ENCODE assay signal across 21 cellular contexts in genomic region chr3:147653309-147653923, GRCh38.
"Had no signal": no experiment of that assay in that cellular context is flagged by ENCODE, and none has a peak within 500 bp of the region (broad histone marks: within the 10 kb centered on the region; RNA-seq: fewer than 3 reads in every experiment).

No MANE protein-coding gene starts in this region.

- DNase-seq: activated CD4-positive, alpha-beta T cell treated with anti-CD3 and anti-CD28 coated beads, Interleukin-2, amount 50 U/mL, for 1 hour; activated CD4-positive, CD25-positive, alpha-beta regulatory T cell; activated T-cell treated with anti-CD3 and anti-CD28 coated beads for 4 hours; anterior cingulate cortex; caudate nucleus; cortex of kidney; effector memory CD4-positive, alpha-beta T cell; hippocampal formation; kidney glomerular epithelial cell; lower lobe of right lung; midbrain; naive B cell; stimulated activated CD4-positive, alpha-beta T cell treated with anti-CD3 and anti-CD28 coated beads, Interleukin-4, amount 100 ng/mL, for 1 hour; stimulated activated CD8-positive, alpha-beta memory T cell treated with anti-CD3 and anti-CD28 coated beads, Interleukin-4, amount 100 ng/mL, for 48 hours; stimulated activated naive CD8-positive, alpha-beta T cell treated with anti-CD3 and anti-CD28 coated beads, Interleukin-15, amount 100 ng/mL, for 72 hours; T-helper 2 cell; testis; upper lobe of right lung had no signal

- H3K36me3 ChIP-seq: lower lobe of right lung, upper lobe of right lung had no signal

- H3K4me3 ChIP-seq: lower lobe of right lung, testis, upper lobe of right lung had no signal

- H3K27ac ChIP-seq: lower lobe of right lung, testis, upper lobe of right lung had no signal

- ATAC-seq: lower lobe of right lung; stimulated activated naive CD8-positive, alpha-beta T cell treated with anti-CD3 and anti-CD28 coated beads, Interleukin-15, amount 100 ng/mL, for 72 hours; upper lobe of right lung had no signal

- H3K9me3 Mint-ChIP-seq: activated naive CD4-positive, alpha-beta T cell treated with anti-CD3 and anti-CD28 coated beads, Interleukin-2, amount 50 U/mL, for 24 hours; activated T-helper 2 cell treated with anti-CD3 and anti-CD28 coated beads, Interferon-gamma antibody, Interleukin-2, Interleukin-4, amounts not matched to agents 10 μg/mL and 5 μg/mL and 100 μg/mL, durations not matched to agents 14 hours and 24 hours and 36 hours had no signal

- H3K4me1 ChIP-seq: lower lobe of right lung, upper lobe of right lung had no signal

- H3K36me3 Mint-ChIP-seq: activated naive CD4-positive, alpha-beta T cell treated with anti-CD3 and anti-CD28 coated beads, Interleukin-2, amount 50 U/mL, for 24 hours; naive B cell had no signal

- H3K9me3 ChIP-seq: lower lobe of right lung, testis, upper lobe of right lung had no signal

- H3K27ac Mint-ChIP-seq: activated naive CD4-positive, alpha-beta T cell treated with anti-CD3 and anti-CD28 coated beads, Interleukin-2, amount 50 U/mL, for 24 hours; activated T-helper 2 cell treated with anti-CD3 and anti-CD28 coated beads, Interferon-gamma antibody, Interleukin-2, Interleukin-4, amounts not matched to agents 10 μg/mL and 5 μg/mL and 100 μg/mL, durations not matched to agents 14 hours and 24 hours and 36 hours; naive B cell; progenitor cell of endocrine pancreas; stimulated activated naive CD8-positive, alpha-beta T cell treated with anti-CD3 and anti-CD28 coated beads, Interleukin-15, amount 100 ng/mL, for 72 hours had no signal

- H3K27me3 ChIP-seq: testis, upper lobe of right lung had no signal
